14 cellular contexts compared by ENCODE assay signal in genomic region chr1:3992103-3992556, GRCh38.
DNase-seq lines count a peak whose midpoint lies in the region; ATAC-seq, FAIRE-seq and TF ChIP-seq lines count a peak whose summit lies in the region.
"Had no signal": no experiment of that assay in that cellular context is flagged by ENCODE, and none has a peak within 500 bp of the region (broad histone marks: within the 10 kb centered on the region; RNA-seq: fewer than 3 reads in every experiment).

No MANE protein-coding gene starts in this region.

- no peak for TF ChIP-seq EP300 in K562 (IDR thresholded peaks at IDR 0.05; ENCODE audit: low read length)

- no peak overlapping the region for H3K9ac ChIP-seq in K562 (ENCODE audit: insufficient read depth in 1 of 2, low read depth in 2 of 2, low read length in 2 of 2)

- H4K20me1 ChIP-seq in K562 (replicated peaks; ENCODE audit: control insufficient read depth, insufficient read depth, low read length): peaks cover 7% of the 10 kb centered on the region; the same call in 1 of the 2 replicates

- H3K4me2 ChIP-seq in K562 (ENCODE audit: insufficient read depth, low read length): no peak overlapping the region

- H3K9me3 Mint-ChIP-seq in T-helper 1 cell treated with Interleukin-12 subunit alpha and Interleukin-12 subunit beta and Interleukin-4 antibody, amounts not matched to agents 30 μg/mL and 1 μg/mL, for 36 hours: peaks cover 9% of the 10 kb centered on the region

- H3K9me1 ChIP-seq in K562 (ENCODE audit: control insufficient read depth, insufficient read depth, low read length): no peaks in the 10 kb centered on the region

- no peaks in the 10 kb centered on the region for H3K9me3 ChIP-seq in K562 (replicated peaks; ENCODE audit: control insufficient read depth, insufficient read depth, low read depth, low read length)
- H3K9me3 ChIP-seq: thyroid gland had no signal

- H3K4me3 ChIP-seq in K562 (no peak overlapping the region), lower leg skin (ENCODE audit: low read depth, poor library complexity, severe bottlenecking) (no peak overlapping the region)
- H3K4me3 ChIP-seq: thyroid gland had no signal

- no peak overlapping the region for H2AFZ ChIP-seq in K562 (ENCODE audit: low read depth, low read length)

- H3K4me3 Mint-ChIP-seq in T-helper 1 cell treated with Interleukin-12 subunit alpha and Interleukin-12 subunit beta and Interleukin-4 antibody, amounts not matched to agents 30 μg/mL and 1 μg/mL, for 36 hours: no peak overlapping the region
- H3K4me3 Mint-ChIP-seq: memory B cell had no signal

- TF ChIP-seq POLR2A in K562 (conservative IDR thresholded peaks at IDR 0.05) (no peak), lower leg skin (IDR thresholded peaks at IDR 0.05) (no peak)

- H3K4me1 ChIP-seq in K562 (replicated peaks in 1 of 2; ENCODE audit: control insufficient read depth in 2 of 2, insufficient read depth in 2 of 2, low read length in 2 of 2): no peaks in the 10 kb centered on the region; a peak in 1 of 5 replicates
- H3K4me1 ChIP-seq: thyroid gland had no signal

- H3K36me3 ChIP-seq in K562 (ENCODE audit: control insufficient read depth, insufficient read depth, low read length): peaks cover 4% of the 10 kb centered on the region; the same call in 1 of the 3 replicates
- H3K36me3 ChIP-seq: thyroid gland had no signal

- BruUV-seq in K562 (replicated peaks; lab: Mats Ljungman, UMichigan): no TSS peak

- H3K79me2 ChIP-seq in K562 (ENCODE audit: control insufficient read depth, insufficient read depth, low read length): no peaks in the 10 kb centered on the region

- H3K27me3 Mint-ChIP-seq in T-helper 1 cell treated with Interleukin-12 subunit alpha and Interleukin-12 subunit beta and Interleukin-4 antibody, amounts not matched to agents 30 μg/mL and 1 μg/mL, for 36 hours (ENCODE audit: low read depth): no peaks in the 10 kb centered on the region

- H3K27ac Mint-ChIP-seq in T-helper 1 cell treated with Interleukin-12 subunit alpha and Interleukin-12 subunit beta and Interleukin-4 antibody, amounts not matched to agents 30 μg/mL and 1 μg/mL, for 36 hours: peak overlapping the region; percentile 62
- H3K27ac Mint-ChIP-seq: memory B cell had no signal

- POLR2A ChIA-PET in K562 (lab: Yijun Ruan, JAX): interaction anchor here (0.7 kb wide), 1 partner anchor 16 kb away, joined by 5 read pairs; no protein-coding TSS in a partner anchor

- H3K27ac ChIP-seq in K562 (ENCODE audit: extremely low read depth, low read depth, low read length): no peak overlapping the region
- H3K27ac ChIP-seq: thyroid gland had no signal

- no peaks in the 10 kb centered on the region for H3K36me3 Mint-ChIP-seq in T-helper 1 cell treated with Interleukin-12 subunit alpha and Interleukin-12 subunit beta and Interleukin-4 antibody, amounts not matched to agents 30 μg/mL and 1 μg/mL, for 36 hours (ENCODE audit: low read depth)

- WGBS in K562 (ENCODE audit: insufficient coverage, low coverage, missing lambda C conversion rate): 15% methylated on average over 2 of the region's 2 CpGs
- 93 to 94% methylated on average over 2 of the region's 2 CpGs for WGBS in lower leg skin, 2 donors

- no peak for FAIRE-seq in K562 (lab: Jason Lieb, UNC)
- FAIRE-seq: colon had no signal

- no peak for ATAC-seq in K562

- in situ Hi-C loops in ACHN (cut with HindIII; ENCODE audit: low pct_ligation_motif_present, low pct_unique_long_range_greater_than_20kb, low sequenced_read_pairs) (no loop called here), K562 (cut with MboI) (no loop called here)

- TF ChIP-seq CTCF in K562 (IDR thresholded peaks at IDR 0.05 in 2 of 3, conservative IDR thresholded peaks at IDR 0.05 in 1 of 3; ENCODE audit: insufficient read depth in 2 of 3, low read depth in 1 of 3, low read length in 3 of 3) (no peak), lower leg skin (IDR thresholded peaks at IDR 0.05) (no peak)

- intact Hi-C loops in K562 (cut with micrococcal nuclease): no loop called here
- intact Hi-C loops in lower leg skin (cut with DNase I; ENCODE audit: low total_unique reads): no loop called here

- H3K4me1 Mint-ChIP-seq in T-helper 1 cell treated with Interleukin-12 subunit alpha and Interleukin-12 subunit beta and Interleukin-4 antibody, amounts not matched to agents 30 μg/mL and 1 μg/mL, for 36 hours (ENCODE audit: low read depth): no peaks in the 10 kb centered on the region

- TF ChIP-seq RAD21 in K562 (CRISPR knock-in tag; conservative IDR thresholded peaks at IDR 0.05 in 1 of 2, IDR thresholded peaks at IDR 0.05 in 1 of 2): no peak

- DNase-seq in ACHN (peak; percentile 2), CD1c-positive myeloid dendritic cell (ENCODE audit: extremely low spot score) (peak; percentile 4), K562 (ENCODE audit: extremely low read depth in 1 of 4, low spot score in 3 of 4) (peak in 1 of 4 experiments; percentile 26), NCI-H2107 treated with DMSO at 0.1 percent for 48 hours (lab: John Stamatoyannopoulos, UW; ENCODE audit: unreplicated experiment) (no peak), NCI-H1436 treated with DMSO at 0.1 percent for 48 hours (lab: John Stamatoyannopoulos, UW) (no peak), lower leg skin (ENCODE audit: low spot score in 2 of 2) (no peak)
- DNase-seq: activated gamma-delta T cell treated with Interleukin-2 at 50 U/mL for 16 hours, NCI-H1436, NCI-H82, SHP77 treated with DMSO at 0.1 percent for 48 hours, thyroid gland had no signal

- CTCF ChIA-PET in K562 (lab: Yijun Ruan, JAX; ENCODE audit: low intra/inter-chr PET ratio): no interaction called here

- H3K27me3 ChIP-seq in K562 (ENCODE audit: control insufficient read depth in 2 of 2, insufficient read depth in 2 of 2, low read length in 2 of 2): peaks cover 2 to 28% of the 10 kb centered on the region in 2 experiments; a peak in 1 of 5 replicates
- H3K27me3 ChIP-seq: thyroid gland had no signal

TF ChIP-seq in K562, 482 proteins besides CTCF, POLR2A, EP300 and RAD21 (continues in another document):
- TF ChIP-seq SETDB1 (IDR thresholded peaks at IDR 0.05; ENCODE audit: low read length) (no peak), MYC (IDR thresholded peaks at IDR 0.05; ENCODE audit: low read depth, low read length) (no peak), MYC (CRISPR knock-in tag; IDR thresholded peaks at IDR 0.05; ENCODE audit: borderline replicate concordance, low read depth) (no peak), ZNF695 (CRISPR knock-in tag; IDR thresholded peaks at IDR 0.05) (no peak), IRF1 (CRISPR knock-in tag; IDR thresholded peaks at IDR 0.05; ENCODE audit: borderline replicate concordance) (no peak), ARHGAP35 (IDR thresholded peaks at IDR 0.05; ENCODE audit: partially characterized antibody) (peak; percentile 43), L3MBTL2 (IDR thresholded peaks at IDR 0.05) (no peak), YBX1 (IDR thresholded peaks at IDR 0.05) (no peak), SNIP1 (IDR thresholded peaks at IDR 0.05; ENCODE audit: low read depth) (peak; percentile 85), KDM1A (IDR thresholded peaks at IDR 0.05) (peak; percentile 89 to 92), DDX20 (tag; IDR thresholded peaks at IDR 0.05; ENCODE audit: low read depth) (no peak), CAMTA2 (CRISPR knock-in tag; conservative IDR thresholded peaks at IDR 0.05) (no peak), NCOR1 (IDR thresholded peaks at IDR 0.05) (peak; percentile 34; the same call in 1 of the 2 replicates), ZNF589 (CRISPR knock-in tag; IDR thresholded peaks at IDR 0.05; ENCODE audit: low read depth) (no peak), KLF10 (CRISPR knock-in tag; IDR thresholded peaks at IDR 0.05) (no peak), ZNF830 (CRISPR knock-in tag; IDR thresholded peaks at IDR 0.05) (no peak)
- TF ChIP-seq, protein P1, sequence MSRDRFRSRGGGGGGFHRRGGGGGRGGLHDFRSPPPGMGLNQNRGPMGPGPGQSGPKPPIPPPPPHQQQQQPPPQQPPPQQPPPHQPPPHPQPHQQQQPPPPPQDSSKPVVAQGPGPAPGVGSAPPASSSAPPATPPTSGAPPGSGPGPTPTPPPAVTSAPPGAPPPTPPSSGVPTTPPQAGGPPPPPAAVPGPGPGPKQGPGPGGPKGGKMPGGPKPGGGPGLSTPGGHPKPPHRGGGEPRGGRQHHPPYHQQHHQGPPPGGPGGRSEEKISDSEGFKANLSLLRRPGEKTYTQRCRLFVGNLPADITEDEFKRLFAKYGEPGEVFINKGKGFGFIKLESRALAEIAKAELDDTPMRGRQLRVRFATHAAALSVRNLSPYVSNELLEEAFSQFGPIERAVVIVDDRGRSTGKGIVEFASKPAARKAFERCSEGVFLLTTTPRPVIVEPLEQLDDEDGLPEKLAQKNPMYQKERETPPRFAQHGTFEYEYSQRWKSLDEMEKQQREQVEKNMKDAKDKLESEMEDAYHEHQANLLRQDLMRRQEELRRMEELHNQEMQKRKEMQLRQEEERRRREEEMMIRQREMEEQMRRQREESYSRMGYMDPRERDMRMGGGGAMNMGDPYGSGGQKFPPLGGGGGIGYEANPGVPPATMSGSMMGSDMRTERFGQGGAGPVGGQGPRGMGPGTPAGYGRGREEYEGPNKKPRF (IDR thresholded peaks at IDR 0.05; ENCODE audit: low read depth, low read length): no peak
- TF ChIP-seq, protein P2, sequence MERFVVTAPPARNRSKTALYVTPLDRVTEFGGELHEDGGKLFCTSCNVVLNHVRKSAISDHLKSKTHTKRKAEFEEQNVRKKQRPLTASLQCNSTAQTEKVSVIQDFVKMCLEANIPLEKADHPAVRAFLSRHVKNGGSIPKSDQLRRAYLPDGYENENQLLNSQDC (CRISPR knock-in tag; IDR thresholded peaks at IDR 0.05): no peak

Comparison
In these comparisons a context has a peak if more than half of its experiments do, and no peak if none do; other contexts are left out.
1. DNase-seq: peak in ACHN (single experiment) and CD1c-positive myeloid dendritic cell (single experiment); none in NCI-H2107 treated with DMSO at 0.1 percent for 48 hours (single experiment), NCI-H1436 treated with DMSO at 0.1 percent for 48 hours (single experiment) and lower leg skin (0 of 2).